ENCODE assay signal across 8 cellular contexts in genomic region chr14:76267322-76268012, GRCh38.
DNase-seq lines count a peak whose midpoint lies in the region; ATAC-seq and TF ChIP-seq lines count a peak whose summit lies in the region.

No MANE protein-coding gene starts in this region.

- no peaks in the 10 kb centered on the region for H3K36me3 ChIP-seq in CD8-positive, alpha-beta T cell (ENCODE audit: insufficient read depth, low read length)
- H3K36me3 ChIP-seq in colonic mucosa: no peaks in the 10 kb centered on the region

- ATAC-seq in CD8-positive, alpha-beta T cell: no peak
- ATAC-seq in left lobe of liver: peak; percentile 97
- no peak for ATAC-seq in stimulated activated memory B cell treated with anti-CD40 and anti-IgM and Interleukin-4, amounts not matched to agents 10 μg/mL and 1 μg/mL and 100 μg/mL, for 72 hours
- no peak for ATAC-seq in GM18907 (IDR thresholded peaks at IDR 0.05; ENCODE audit: unreplicated experiment)
- no peak for ATAC-seq in GM21825 (IDR thresholded peaks at IDR 0.05; ENCODE audit: unreplicated experiment)

- no peaks in the 10 kb centered on the region for H3K4me1 ChIP-seq in CD8-positive, alpha-beta T cell (ENCODE audit: insufficient read depth, low read length)
- no peaks in the 10 kb centered on the region for H3K4me1 ChIP-seq in colonic mucosa

- intact Hi-C loops in CD8-positive, alpha-beta T cell (cut with DNase I, micrococcal nuclease): no loop called here
- intact Hi-C loops in colonic mucosa (cut with DNase I): no loop called here

- CTCF ChIA-PET in CD8-positive, alpha-beta T cell (lab: Charles Lee): interaction anchor here (0.7 kb wide), 1 partner anchor 218 kb away, joined by 3 read pairs; no protein-coding TSS in a partner anchor

- H3K27ac Mint-ChIP-seq in CD8-positive, alpha-beta T cell: no peak overlapping the region
- no peak overlapping the region for H3K27ac Mint-ChIP-seq in stimulated activated memory B cell treated with anti-CD40 and anti-IgM and Interleukin-4, amounts not matched to agents 10 μg/mL and 1 μg/mL and 100 μg/mL, for 72 hours

- H3K9me3 ChIP-seq in CD8-positive, alpha-beta T cell (ENCODE audit: low read length): no peaks in the 10 kb centered on the region
- H3K9me3 ChIP-seq in colonic mucosa: no peaks in the 10 kb centered on the region

- DNase-seq in CD8-positive, alpha-beta T cell: no peak
- peak; percentile 70 for DNase-seq in HuH-7.5 (ENCODE audit: low spot score)
- peak; percentile 60 for DNase-seq in colonic mucosa
- DNase-seq in left lobe of liver (ENCODE audit: low spot score): peak; percentile 82
- no peak for DNase-seq in NCI-H1048 (lab: John Stamatoyannopoulos, UW)

- no peak overlapping the region for H3K4me3 ChIP-seq in CD8-positive, alpha-beta T cell (ENCODE audit: low read depth, low read length)
- peak overlapping the region; percentile 33 for H3K4me3 ChIP-seq in colonic mucosa

- no peak overlapping the region for H3K27ac ChIP-seq in CD8-positive, alpha-beta T cell (ENCODE audit: low read depth, low read length)
- H3K27ac ChIP-seq in colonic mucosa: no peak overlapping the region

- H3K4me3 Mint-ChIP-seq in CD8-positive, alpha-beta T cell: peak overlapping the region; percentile 32
- H3K4me3 Mint-ChIP-seq in stimulated activated memory B cell treated with anti-CD40 and anti-IgM and Interleukin-4, amounts not matched to agents 10 μg/mL and 1 μg/mL and 100 μg/mL, for 72 hours: peak overlapping the region; percentile 7

- no peaks in the 10 kb centered on the region for H3K9me3 Mint-ChIP-seq in CD8-positive, alpha-beta T cell
- no peaks in the 10 kb centered on the region for H3K9me3 Mint-ChIP-seq in stimulated activated memory B cell treated with anti-CD40 and anti-IgM and Interleukin-4, amounts not matched to agents 10 μg/mL and 1 μg/mL and 100 μg/mL, for 72 hours

- H3K36me3 Mint-ChIP-seq in CD8-positive, alpha-beta T cell: no peaks in the 10 kb centered on the region
- H3K36me3 Mint-ChIP-seq in stimulated activated memory B cell treated with anti-CD40 and anti-IgM and Interleukin-4, amounts not matched to agents 10 μg/mL and 1 μg/mL and 100 μg/mL, for 72 hours: peaks cover 6% of the 10 kb centered on the region

- POLR2A ChIA-PET in CD8-positive, alpha-beta T cell (lab: Charles Lee): no interaction called here

- TF ChIP-seq CTCF in CD8-positive, alpha-beta T cell (IDR thresholded peaks at IDR 0.05): no peak
- no peak for TF ChIP-seq CTCF in colonic mucosa (IDR thresholded peaks at IDR 0.05)

- H3K9ac ChIP-seq in colonic mucosa (ENCODE audit: low read depth in 2 of 2, low read length in 2 of 2): peak overlapping the region in 1 of 2 donors; percentile 50

- no peaks in the 10 kb centered on the region for H3K4me1 Mint-ChIP-seq in CD8-positive, alpha-beta T cell (ENCODE audit: low read depth)
- H3K4me1 Mint-ChIP-seq in stimulated activated memory B cell treated with anti-CD40 and anti-IgM and Interleukin-4, amounts not matched to agents 10 μg/mL and 1 μg/mL and 100 μg/mL, for 72 hours: no peaks in the 10 kb centered on the region

- H3K27me3 Mint-ChIP-seq in CD8-positive, alpha-beta T cell (ENCODE audit: low read depth): peaks cover 26% of the 10 kb centered on the region
- peaks cover 34% of the 10 kb centered on the region for H3K27me3 Mint-ChIP-seq in stimulated activated memory B cell treated with anti-CD40 and anti-IgM and Interleukin-4, amounts not matched to agents 10 μg/mL and 1 μg/mL and 100 μg/mL, for 72 hours

- no peaks in the 10 kb centered on the region for H3K27me3 ChIP-seq in CD8-positive, alpha-beta T cell (ENCODE audit: insufficient read depth, low read length)
- H3K27me3 ChIP-seq in colonic mucosa: no peaks in the 10 kb centered on the region

Comparison
In these comparisons a context has a peak if more than half of its experiments do, and no peak if none do; other contexts are left out.
1. DNase-seq: peak in HuH-7.5 (single experiment), colonic mucosa (single experiment) and left lobe of liver (single experiment); none in CD8-positive, alpha-beta T cell (0 of 7) and NCI-H1048 (single experiment).